In the genomic region with DNA sequence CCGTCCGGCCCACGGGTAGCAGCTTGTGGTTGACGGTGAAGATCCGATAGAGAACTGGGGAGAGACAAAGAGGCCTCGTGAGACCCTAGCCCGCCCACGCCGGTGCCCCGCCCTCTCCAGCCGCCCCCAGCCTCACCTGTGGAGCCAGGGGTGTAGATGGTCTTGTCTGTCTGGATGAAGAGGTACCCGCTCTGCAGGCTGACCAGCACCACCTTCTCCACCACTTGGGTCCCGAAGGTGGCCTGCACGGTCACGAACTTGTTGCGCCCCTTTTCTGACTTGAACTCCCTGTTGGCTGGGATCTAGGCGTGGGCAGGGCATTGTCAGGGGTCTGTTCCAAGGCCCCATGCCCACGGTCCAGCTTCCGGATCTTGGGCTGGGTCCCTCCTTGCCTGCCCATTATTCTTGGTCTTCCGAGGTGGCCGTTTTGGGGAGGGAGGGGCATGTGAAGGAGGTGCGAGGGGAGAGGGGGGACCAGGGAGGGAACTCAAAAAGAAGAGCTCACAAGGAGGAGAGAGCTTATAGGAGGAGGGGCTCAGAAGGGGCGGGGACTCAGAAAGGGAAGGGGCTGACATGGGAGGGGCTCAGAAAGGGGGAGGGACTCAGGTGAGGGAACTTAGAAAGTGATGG, we compare ENCODE assay signal across 1 cellular context.
TF ChIP-seq lines count a peak whose summit lies in the region.

No MANE protein-coding gene starts in this region.

TF ChIP-seq in K562, 482 proteins besides CTCF, POLR2A, EP300 and RAD21:
- TF ChIP-seq GATA2 (CRISPR knock-in tag; IDR thresholded peaks at IDR 0.05): no peak
- 0 out of 2 replicates have a peak, but pooled peaks have one; percentile 12 for TF ChIP-seq THRB (CRISPR knock-in tag; conservative IDR thresholded peaks at IDR 0.05)
- TF ChIP-seq EGR1 (conservative IDR thresholded peaks at IDR 0.05): peak; percentile 72
- TF ChIP-seq ASH1L (IDR thresholded peaks at IDR 0.05; ENCODE audit: borderline replicate concordance, low read depth, partially characterized antibody): no peak
- TF ChIP-seq PHF8 (IDR thresholded peaks at IDR 0.05; ENCODE audit: borderline replicate concordance, low read length): peak; percentile 20; the same call in 1 of the 2 replicates
- TF ChIP-seq E2F3 (CRISPR knock-in tag; IDR thresholded peaks at IDR 0.05): no peak
- TF ChIP-seq, protein P1, sequence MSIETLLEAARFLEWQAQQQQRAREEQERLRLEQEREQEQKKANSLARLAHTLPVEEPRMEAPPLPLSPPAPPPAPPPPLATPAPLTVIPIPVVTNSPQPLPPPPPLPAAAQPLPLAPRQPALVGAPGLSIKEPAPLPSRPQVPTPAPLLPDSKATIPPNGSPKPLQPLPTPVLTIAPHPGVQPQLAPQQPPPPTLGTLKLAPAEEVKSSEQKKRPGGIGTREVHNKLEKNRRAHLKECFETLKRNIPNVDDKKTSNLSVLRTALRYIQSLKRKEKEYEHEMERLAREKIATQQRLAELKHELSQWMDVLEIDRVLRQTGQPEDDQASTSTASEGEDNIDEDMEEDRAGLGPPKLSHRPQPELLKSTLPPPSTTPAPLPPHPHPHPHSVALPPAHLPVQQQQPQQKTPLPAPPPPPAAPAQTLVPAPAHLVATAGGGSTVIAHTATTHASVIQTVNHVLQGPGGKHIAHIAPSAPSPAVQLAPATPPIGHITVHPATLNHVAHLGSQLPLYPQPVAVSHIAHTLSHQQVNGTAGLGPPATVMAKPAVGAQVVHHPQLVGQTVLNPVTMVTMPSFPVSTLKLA (conservative IDR thresholded peaks at IDR 0.05): 0 out of 4 replicates have a peak, but pooled peaks of 1 of the 2 experiments have one; percentile 8
- peak in 1 of 2 experiments; percentile 37; a peak in 1 of 4 replicates for TF ChIP-seq HDAC1 (IDR thresholded peaks at IDR 0.05)
